In genomic region chr2:29238497-29238896, GRCh38 we compare ENCODE assay signal across 8 cellular contexts.
DNase-seq lines count a peak whose midpoint lies in the region; TF ChIP-seq lines count a peak whose summit lies in the region.

No MANE protein-coding gene starts in this region.

- H3K27me3 Mint-ChIP-seq in nephron progenitor cell (ENCODE audit: low read depth, poor library complexity): peaks cover 39% of the 10 kb centered on the region

- H3K9me3 Mint-ChIP-seq in nephron progenitor cell: no peaks in the 10 kb centered on the region

- TF ChIP-seq CTCF in nephron progenitor cell (IDR thresholded peaks at IDR 0.05): peak; percentile 46

- no peaks in the 10 kb centered on the region for H3K36me3 Mint-ChIP-seq in nephron progenitor cell (ENCODE audit: low read depth)

- H3K4me1 Mint-ChIP-seq in nephron progenitor cell: peaks cover 5% of the 10 kb centered on the region

- no peak overlapping the region for H3K27ac Mint-ChIP-seq in nephron progenitor cell

- no peak overlapping the region for H3K4me3 Mint-ChIP-seq in nephron progenitor cell

- peak; percentile 2 for DNase-seq in NCI-H748 (lab: John Stamatoyannopoulos, UW; ENCODE audit: unreplicated experiment)
- no peak for DNase-seq in NCI-H748 treated with DMSO at 0.1 percent for 48 hours (lab: John Stamatoyannopoulos, UW)
- peak; percentile 70 for DNase-seq in HuH-7 (ENCODE audit: low spot score)
- peak; percentile 30 for DNase-seq in astrocyte of the hippocampus (ENCODE audit: low read depth, low spot score)
- no peak for DNase-seq in nephron progenitor cell
- no peak for DNase-seq in CD1c-positive myeloid dendritic cell (ENCODE audit: extremely low spot score)
- no peak for DNase-seq in NCI-H2081 treated with DMSO at 0.1 percent for 48 hours (lab: John Stamatoyannopoulos, UW)
- DNase-seq in DMS153 treated with DMSO at 0.1 percent for 48 hours (lab: John Stamatoyannopoulos, UW; ENCODE audit: unreplicated experiment): no peak

Comparison
In these comparisons a context has a peak if more than half of its experiments do, and no peak if none do; other contexts are left out.
1. DNase-seq: peak in NCI-H748 (single experiment), HuH-7 (single experiment) and astrocyte of the hippocampus (single experiment); none in NCI-H748 treated with DMSO at 0.1 percent for 48 hours (single experiment), nephron progenitor cell (single experiment), CD1c-positive myeloid dendritic cell (single experiment), NCI-H2081 treated with DMSO at 0.1 percent for 48 hours (single experiment) and DMS153 treated with DMSO at 0.1 percent for 48 hours (single experiment).